Comparison of ENCODE assay signal across 8 cellular contexts in the genomic region with DNA sequence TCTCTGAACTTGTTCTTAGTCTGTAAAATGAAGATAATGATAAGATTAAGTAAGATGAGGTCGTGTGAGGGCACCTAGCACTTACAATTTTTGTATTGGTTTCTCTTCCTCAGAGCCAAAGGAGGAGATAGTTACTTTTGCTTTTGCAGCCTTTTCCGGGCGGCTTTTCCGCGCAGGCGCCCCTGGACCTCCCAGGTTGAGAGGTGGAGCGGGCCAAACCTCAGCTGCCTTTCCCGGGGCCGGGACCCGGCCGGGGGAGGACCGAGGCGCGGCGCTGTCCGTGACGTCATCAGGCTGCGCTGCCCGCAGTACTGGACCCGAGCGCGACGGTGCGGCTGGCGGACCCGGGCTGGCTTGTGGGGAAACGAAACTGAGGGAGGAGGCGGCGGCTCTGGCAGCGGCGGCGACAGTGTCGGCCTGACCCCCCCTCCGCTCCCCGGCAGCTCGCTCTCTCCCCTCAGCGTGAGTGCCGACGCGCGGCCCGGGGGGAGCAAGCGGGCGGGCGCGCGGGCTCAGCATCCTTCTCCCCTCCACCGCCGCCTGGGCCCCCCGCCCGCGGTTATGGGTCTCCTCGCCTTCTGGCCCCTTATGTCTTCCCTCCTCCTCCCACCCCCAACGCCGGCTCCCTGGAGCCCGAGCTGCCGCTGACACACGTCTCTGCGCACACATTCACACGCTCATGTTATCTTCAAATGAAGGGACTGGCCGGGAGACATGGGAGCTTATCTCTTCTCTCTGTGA. TPM values are rescaled to one million over a fixed set of nuclear protein-coding genes. Genes with fewer than 3 reads are reported as not detected.
DNase-seq lines count a peak whose midpoint lies in the region; ATAC-seq and TF ChIP-seq lines count a peak whose summit lies in the region.

TSS of gene CMTR1 (plus strand) at position 306 of the 741 bp plus-strand sequence. CDS start 2,409 bp downstream, outside the sequence.

- DNase-seq in CD4-positive, CD25-positive, alpha-beta regulatory T cell: peak; percentile 94 to 96 (median 95)
- DNase-seq in NCI-H82 treated with DMSO at 0.1 percent for 48 hours (lab: John Stamatoyannopoulos, UW; ENCODE audit: unreplicated experiment): peak; percentile 72
- peak; percentile 98 for DNase-seq in activated CD4-positive, alpha-beta memory T cell treated with anti-CD3 and anti-CD28 coated beads for 36 hours
- peak; percentile 85 to 95 (median 92) for DNase-seq in dorsolateral prefrontal cortex
- peak; percentile 97 for DNase-seq in stimulated activated CD4-positive, alpha-beta T cell treated with anti-CD3 and anti-CD28 coated beads, Interleukin-4, amount 100 ng/mL, for 24 hours

- peaks cover 8% of the 10 kb centered on the region for H3K27me3 Mint-ChIP-seq in CD4-positive, CD25-positive, alpha-beta regulatory T cell
- H3K27me3 Mint-ChIP-seq in activated CD4-positive, alpha-beta memory T cell treated with anti-CD3 and anti-CD28 coated beads for 36 hours: peaks cover 2% of the 10 kb centered on the region

- POLR2A ChIA-PET in activated CD4-positive, alpha-beta memory T cell treated with anti-CD3 and anti-CD28 coated beads for 36 hours (lab: Charles Lee): interaction anchor here (0.9 to 2.1 kb wide), 17 partner anchors 9 to 407 kb away, joined by 3 to 10 read pairs (median 4); partner anchors contain the start of genes MDGA1 and RNF8

- under 1% methylated on average over 61 of the region's 61 CpGs for WGBS in liver

- H3K4me3 Mint-ChIP-seq in CD4-positive, CD25-positive, alpha-beta regulatory T cell: peak within 1 kb of the TSS; percentile 95 to 97 (median 96)
- peak within 1 kb of the TSS; percentile 91 for H3K4me3 Mint-ChIP-seq in activated CD4-positive, alpha-beta memory T cell treated with anti-CD3 and anti-CD28 coated beads for 36 hours

- H3K9me3 Mint-ChIP-seq in CD4-positive, CD25-positive, alpha-beta regulatory T cell: peaks cover 0 to 5% (median 0%) of the 10 kb centered on the region in 7 donors
- H3K9me3 Mint-ChIP-seq in activated CD4-positive, alpha-beta memory T cell treated with anti-CD3 and anti-CD28 coated beads for 36 hours: no peaks in the 10 kb centered on the region

- intact Hi-C loops in activated CD4-positive, alpha-beta memory T cell treated with anti-CD3 and anti-CD28 coated beads for 36 hours (cut with micrococcal nuclease): loop anchor here (1.0 to 10.0 kb wide), 6 partner anchors 9 to 1204 kb away; partner anchors contain the start of genes BTBD9, CCDC167 and RNF8
- intact Hi-C loops in dorsolateral prefrontal cortex (cut with DNase I): loop anchor here (1.0 to 10.0 kb wide), 7 partner anchors 64 to 548 kb away; partner anchors contain the start of genes CCDC167 (in 2 of the 2), C6orf89 (in 1 of the 2) and RNF8 (in 1 of the 2)

- TF ChIP-seq CTCF in dorsolateral prefrontal cortex (IDR thresholded peaks at IDR 0.05 in 54 of 56, conservative IDR thresholded peaks at IDR 0.05 in 2 of 56; ENCODE audit: low read depth in 1 of 56, partially characterized antibody in 56 of 56) (peak in 37 of 56 donors; percentile 11 to 57 (median 38)), liver (IDR thresholded peaks at IDR 0.05; ENCODE audit: low read depth, low read length, missing input control) (peak; percentile 3)

- ATAC-seq in CD4-positive, CD25-positive, alpha-beta regulatory T cell (ENCODE audit: low read depth in 2 of 2): peak; percentile 88
- peak; percentile 77 for ATAC-seq in GM19438 (IDR thresholded peaks at IDR 0.05; ENCODE audit: low read depth, unreplicated experiment)
- peak; percentile 73 for ATAC-seq in HG03571 (IDR thresholded peaks at IDR 0.05; ENCODE audit: unreplicated experiment)

- H3K27ac Mint-ChIP-seq in CD4-positive, CD25-positive, alpha-beta regulatory T cell: peak within 1 kb of the TSS; percentile 95 to 97 (median 97)
- peak within 1 kb of the TSS; percentile 98 for H3K27ac Mint-ChIP-seq in activated CD4-positive, alpha-beta memory T cell treated with anti-CD3 and anti-CD28 coated beads for 36 hours

- CTCF ChIA-PET in activated CD4-positive, alpha-beta memory T cell treated with anti-CD3 and anti-CD28 coated beads for 36 hours (lab: Charles Lee): interaction anchor here (1.0 to 3.3 kb wide), 8 partner anchors 51 to 382 kb away, joined by 3 to 14 read pairs (median 4); partner anchors contain the start of gene MDGA1

- H3K9ac ChIP-seq in liver (ENCODE audit: low read depth in 1 of 2, low read length in 2 of 2): peak within 1 kb of the TSS; percentile 91 to 92

- peaks cover 24% of the 10 kb centered on the region for H3K36me3 ChIP-seq in CD4-positive, CD25-positive, alpha-beta regulatory T cell (ENCODE audit: control insufficient read depth, insufficient read depth, low read length)
- peaks cover 0 to 17% (median 6%) of the 10 kb centered on the region in 4 donors for H3K36me3 ChIP-seq in liver (ENCODE audit: control insufficient read depth in 4 of 4, insufficient read depth in 3 of 4, low read depth in 1 of 4, low read length in 3 of 4)

- H3K4me1 ChIP-seq in CD4-positive, CD25-positive, alpha-beta regulatory T cell (ENCODE audit: control insufficient read depth, insufficient read depth, low read length, poor library complexity, severe bottlenecking): peaks cover 27% of the 10 kb centered on the region
- H3K4me1 ChIP-seq in liver (ENCODE audit: control insufficient read depth in 4 of 4, insufficient read depth in 4 of 4, low read length in 3 of 4): peaks cover 0 to 16% (median 12%) of the 10 kb centered on the region in 4 donors

- H3K4me3 ChIP-seq in CD4-positive, CD25-positive, alpha-beta regulatory T cell (ENCODE audit: low read depth, low read length): peak within 1 kb of the TSS; percentile 93
- H3K4me3 ChIP-seq in dorsolateral prefrontal cortex (peak within 1 kb of the TSS; percentile 60 to 98 (median 92)), liver (ENCODE audit: low read depth in 1 of 3, low read length in 3 of 3) (peak within 1 kb of the TSS; percentile 80 to 96 (median 93))

- peak; percentile 28 to 29 for TF ChIP-seq RAD21 in liver (IDR thresholded peaks at IDR 0.05)

- H3K36me3 Mint-ChIP-seq in CD4-positive, CD25-positive, alpha-beta regulatory T cell: peaks cover 20% of the 10 kb centered on the region
- peaks cover 33% of the 10 kb centered on the region for H3K36me3 Mint-ChIP-seq in activated CD4-positive, alpha-beta memory T cell treated with anti-CD3 and anti-CD28 coated beads for 36 hours

- no peaks in the 10 kb centered on the region for H3K9me3 ChIP-seq in CD4-positive, CD25-positive, alpha-beta regulatory T cell (ENCODE audit: control insufficient read depth in 2 of 2, low read length in 2 of 2)
- H3K9me3 ChIP-seq in liver (ENCODE audit: control insufficient read depth in 4 of 4, low read length in 3 of 4): no peaks in the 10 kb centered on the region

- H3K27ac ChIP-seq in CD4-positive, CD25-positive, alpha-beta regulatory T cell (ENCODE audit: insufficient read depth, low read length, poor library complexity, severe bottlenecking): peak within 1 kb of the TSS; percentile 92
- H3K27ac ChIP-seq in dorsolateral prefrontal cortex (peak within 1 kb of the TSS; percentile 37 to 97 (median 90)), liver (ENCODE audit: low read depth in 1 of 2, low read length in 2 of 2) (peak within 1 kb of the TSS; percentile 90 to 92)

- peaks cover 17 to 54% (median 36%) of the 10 kb centered on the region in 4 donors for H3K4me1 Mint-ChIP-seq in CD4-positive, CD25-positive, alpha-beta regulatory T cell
- peaks cover 44% of the 10 kb centered on the region for H3K4me1 Mint-ChIP-seq in activated CD4-positive, alpha-beta memory T cell treated with anti-CD3 and anti-CD28 coated beads for 36 hours (ENCODE audit: low read depth)

- peaks cover 5% of the 10 kb centered on the region for H3K27me3 ChIP-seq in CD4-positive, CD25-positive, alpha-beta regulatory T cell (ENCODE audit: control insufficient read depth, insufficient read depth, low read length)
- peaks cover 0 to 2% (median 0%) of the 10 kb centered on the region in 45 donors for H3K27me3 ChIP-seq in dorsolateral prefrontal cortex
- H3K27me3 ChIP-seq in liver (ENCODE audit: control insufficient read depth in 4 of 4, insufficient read depth in 4 of 4, low read length in 3 of 4): no peaks in the 10 kb centered on the region

TF ChIP-seq in liver, 16 proteins besides CTCF, POLR2A, EP300 and RAD21 (continues in another document):
- TF ChIP-seq GABPA (IDR thresholded peaks at IDR 0.05 in 1 of 2, conservative IDR thresholded peaks at IDR 0.05 in 1 of 2) (peak in 1 of 2 donors; percentile 55), JUND (IDR thresholded peaks at IDR 0.05) (no peak), TAF1 (conservative IDR thresholded peaks at IDR 0.05) (peak; percentile 47), ZBTB33 (IDR thresholded peaks at IDR 0.05) (no peak), SP1 (IDR thresholded peaks at IDR 0.05) (peak; percentile 69), HNF4A (conservative IDR thresholded peaks at IDR 0.05) (peak in 1 of 2 donors; percentile 49), FOXA2 (IDR thresholded peaks at IDR 0.05) (no peak), FOXA1 (IDR thresholded peaks at IDR 0.05) (peak; percentile 40), RXRA (IDR thresholded peaks at IDR 0.05) (peak; percentile 29 to 41)

RNA-seq across cellular contexts. Expression of gene CMTR1, which starts in this region (rescaled TPM):
- total RNA-seq in CD4-positive, CD25-positive, alpha-beta regulatory T cell: 91.2 TPM
- polyA plus RNA-seq in CD4-positive, CD25-positive, alpha-beta regulatory T cell: 10 to 100 TPM; 27.8 to 31.2 (median 29.1) TPM
- total RNA-seq in activated CD4-positive, alpha-beta memory T cell treated with anti-CD3 and anti-CD28 coated beads for 36 hours: 10 to 100 TPM; 69.2 to 70.1 TPM
- total RNA-seq in dorsolateral prefrontal cortex (10 to 100 TPM; 39.1 to 69.9 (median 54.8) TPM), liver (10 to 100 TPM; 25.4 to 25.5 TPM)
- 10 to 100 TPM in 1 of 2 donors, 1 to 10 TPM in 1; 4.7 to 12.2 TPM for polyA plus RNA-seq in liver

Comparison
In these comparisons a context has a peak if more than half of its experiments do, and no peak if none do; other contexts are left out.
1. Peak in every context shown above with its lines: DNase-seq, ATAC-seq, H3K4me3 ChIP-seq and H3K27ac ChIP-seq.